ENCODE assay signal across 10 cellular contexts in genomic region chr3:78988324-78988723, GRCh38.
A peak's percentile ranks its signal among the peaks of the same experiment; 100 is the strongest.
DNase-seq lines count a peak whose midpoint lies in the region; ATAC-seq and TF ChIP-seq lines count a peak whose summit lies in the region.
"Had no signal": no experiment of that assay in that cellular context is flagged by ENCODE, and none has a peak within 500 bp of the region (broad histone marks: within the 10 kb centered on the region; RNA-seq: fewer than 3 reads in every experiment).

No MANE protein-coding gene starts in this region.

- no peaks in the 10 kb centered on the region for H3K27me3 ChIP-seq in Panc1 (ENCODE audit: control insufficient read depth, insufficient read depth, low read length)
- no peaks in the 10 kb centered on the region for H3K27me3 ChIP-seq in vagina

- TF ChIP-seq CTCF in Panc1 (IDR thresholded peaks at IDR 0.05) (peak; percentile 40; the same call in 1 of the 2 replicates), vagina (IDR thresholded peaks at IDR 0.05) (no peak)

- no TSS peak for BruUV-seq in Panc1 (replicated peaks; lab: Mats Ljungman, UMichigan)

- no peak overlapping the region for H3K4me3 ChIP-seq in Panc1 (ENCODE audit: low read depth in 2 of 2, low read length in 2 of 2)
- no peak overlapping the region for H3K4me3 ChIP-seq in vagina

- TF ChIP-seq POLR2A in vagina (IDR thresholded peaks at IDR 0.05) = no peak

- H3K27ac ChIP-seq in Panc1 (ENCODE audit: low read length) (no peak overlapping the region), vagina (no peak overlapping the region)

- peak; percentile 41 for DNase-seq in NCI-H2107 treated with DMSO at 0.1 percent for 48 hours (lab: John Stamatoyannopoulos, UW; ENCODE audit: unreplicated experiment)
- DNase-seq in NCI-H2107 (lab: John Stamatoyannopoulos, UW) = no peak
- DNase-seq in Panc1 (ENCODE audit: low read depth, low spot score) = no peak
- peak; percentile 28 for DNase-seq in fibroblast of gingiva (ENCODE audit: low read depth)
- peak; percentile 13 for DNase-seq in renal cortical epithelial cell (ENCODE audit: low read depth)
- DNase-seq in vagina (ENCODE audit: extremely low spot score in 2 of 2) = no peak
- DNase-seq in D341Med (ENCODE audit: low spot score) = no peak
- no peak for DNase-seq in HK-2 (ENCODE audit: unreplicated experiment)
- DNase-seq: anterior cingulate cortex, islet precursor cell had no signal

- intact Hi-C loops in Panc1 (cut with micrococcal nuclease; ENCODE audit: unreplicated experiment) = no loop called here
- intact Hi-C loops in vagina (cut with DNase I) = no loop called here

- CTCF ChIA-PET in Panc1 (lab: Charles Lee) = no interaction called here

- H3K9me3 ChIP-seq in Panc1 (ENCODE audit: control insufficient read depth, insufficient read depth, low read depth, low read length) (no peaks in the 10 kb centered on the region), vagina (no peaks in the 10 kb centered on the region)

- POLR2A ChIA-PET in Panc1 (lab: Charles Lee) = no interaction called here

- in situ Hi-C loops in Panc1 (cut with HindIII; ENCODE audit: low pct_unique_long_range_greater_than_20kb, low sequenced_read_pairs) = no loop called here

- no peak for ATAC-seq in Panc1

- H3K4me1 ChIP-seq in Panc1 (ENCODE audit: control insufficient read depth, insufficient read depth, low read length) (peaks cover 10% of the 10 kb centered on the region), vagina (peaks cover 15% of the 10 kb centered on the region)

- H3K36me3 ChIP-seq in Panc1 (ENCODE audit: control insufficient read depth, insufficient read depth, low read length) (no peaks in the 10 kb centered on the region; the same call in 1 of the 2 replicates), vagina (no peaks in the 10 kb centered on the region)

Comparison
In these comparisons a context has a peak if more than half of its experiments do, and no peak if none do; other contexts are left out.
1. DNase-seq: peak in NCI-H2107 treated with DMSO at 0.1 percent for 48 hours (single experiment), fibroblast of gingiva (single experiment) and renal cortical epithelial cell (single experiment); none in NCI-H2107 (single experiment), Panc1 (single experiment), vagina (0 of 2), D341Med (single experiment) and HK-2 (single experiment).